ENCODE assay signal across 8 cellular contexts in the genomic region with DNA sequence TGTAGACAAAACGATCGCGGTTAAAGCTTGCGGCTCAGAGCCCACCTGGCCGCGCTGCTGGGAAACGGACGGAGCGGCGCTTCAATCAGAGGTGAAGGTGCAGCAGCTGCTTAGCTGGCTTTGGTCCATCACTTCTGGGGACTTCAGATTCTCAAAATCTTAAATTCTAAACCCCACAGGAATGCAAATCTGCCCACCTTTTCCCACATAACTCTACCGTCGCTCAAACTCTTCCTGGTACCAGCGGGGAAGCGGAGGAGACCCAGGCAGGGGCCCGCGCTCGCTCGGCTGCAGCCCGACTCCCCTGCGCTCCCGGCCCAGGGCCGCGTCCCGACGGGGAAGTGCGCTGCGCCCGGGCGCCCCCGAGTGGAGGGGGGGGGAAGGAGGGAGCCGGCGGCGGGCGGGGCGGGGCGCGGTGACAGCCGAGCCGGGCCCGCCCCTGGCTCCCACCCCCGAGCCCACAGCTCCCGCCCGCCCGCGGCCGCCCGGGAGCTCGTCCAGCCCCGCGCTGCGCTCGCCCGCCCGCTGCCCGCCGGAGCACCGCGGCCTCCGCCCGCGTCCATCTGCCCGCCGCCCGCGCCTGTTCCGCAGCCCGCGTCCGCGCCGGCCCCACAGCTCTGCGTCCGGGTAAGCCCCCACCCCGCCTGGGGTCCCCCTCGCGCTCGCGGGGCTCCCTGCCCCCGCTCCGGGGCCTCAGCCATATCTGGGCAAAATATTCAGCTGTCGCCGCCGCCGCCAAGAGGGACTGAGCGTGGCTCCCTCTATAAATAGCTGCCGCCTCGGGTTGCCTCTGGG. TPM values are rescaled to one million over a fixed set of nuclear protein-coding genes. Genes with fewer than 3 reads are reported as not detected.
DNase-seq lines count a peak whose midpoint lies in the region; ATAC-seq and TF ChIP-seq lines count a peak whose summit lies in the region.

Gene TMOD1 (plus strand): TSS at position 490 of the 795 bp plus-strand sequence. CDS start 22,523 bp downstream, outside the sequence.

- H3K27ac Mint-ChIP-seq in progenitor cell of endocrine pancreas, result no peak within 1 kb of the TSS

- H3K9me3 ChIP-seq in adipocyte (ENCODE audit: control insufficient read depth, low read length), result no peaks in the 10 kb centered on the region
- H3K9me3 ChIP-seq in right atrium auricular region, result no peaks in the 10 kb centered on the region

- peak within 1 kb of the TSS; percentile 82 for H3K4me3 Mint-ChIP-seq in progenitor cell of endocrine pancreas (ENCODE audit: low read depth)

- peak within 1 kb of the TSS; percentile 52 for H3K9ac ChIP-seq in adipocyte (ENCODE audit: low read length)

- H3K4me3 ChIP-seq in adipocyte (ENCODE audit: low read length), result peak within 1 kb of the TSS; percentile 78
- peak within 1 kb of the TSS; percentile 90 to 95 for H3K4me3 ChIP-seq in right atrium auricular region

- H3K27me3 Mint-ChIP-seq in progenitor cell of endocrine pancreas, result peaks cover 35% of the 10 kb centered on the region

- peaks cover 9% of the 10 kb centered on the region for H3K36me3 Mint-ChIP-seq in progenitor cell of endocrine pancreas (ENCODE audit: insufficient read depth)

- H3K4me1 ChIP-seq in adipocyte (ENCODE audit: control insufficient read depth, insufficient read depth, low read length), result peaks cover 16% of the 10 kb centered on the region
- peaks cover 0 to 49% of the 10 kb centered on the region in 2 donors for H3K4me1 ChIP-seq in right atrium auricular region

- H3K27me3 ChIP-seq in adipocyte (replicated peaks; ENCODE audit: control insufficient read depth, insufficient read depth, low read length) (peaks cover 36% of the 10 kb centered on the region), right atrium auricular region (no peaks in the 10 kb centered on the region)

- peaks cover 31% of the 10 kb centered on the region for H3K4me1 Mint-ChIP-seq in progenitor cell of endocrine pancreas (ENCODE audit: low read depth)

- peak; percentile 19 to 39 for TF ChIP-seq CTCF in right atrium auricular region (IDR thresholded peaks at IDR 0.05)
- TF ChIP-seq CTCF in progenitor cell of endocrine pancreas (IDR thresholded peaks at IDR 0.05; ENCODE audit: unreplicated experiment), result peak; percentile 15

- DNase-seq in D341Med (ENCODE audit: low spot score), result peak; percentile 88
- DNase-seq in HT1080 (ENCODE audit: low read depth), result peak; percentile 18
- peak; percentile 78 for DNase-seq in RPMI8226
- peak; percentile 76 for DNase-seq in adipocyte (ENCODE audit: low read depth)
- DNase-seq in right atrium auricular region (ENCODE audit: low spot score), result no peak
- DNase-seq in progenitor cell of endocrine pancreas (ENCODE audit: low spot score, unreplicated experiment), result peak; percentile 39
- DNase-seq in central memory CD4-positive, alpha-beta T cell, result no peak

- H3K27ac ChIP-seq in right atrium auricular region, result peak within 1 kb of the TSS; percentile 93 to 99

- ATAC-seq in GM19468 (IDR thresholded peaks at IDR 0.05; ENCODE audit: extremely low read depth, unreplicated experiment), result peak; percentile 23

- H3K9me3 Mint-ChIP-seq in progenitor cell of endocrine pancreas (ENCODE audit: low read depth), result no peaks in the 10 kb centered on the region

- H3K36me3 ChIP-seq in adipocyte (ENCODE audit: control insufficient read depth, insufficient read depth, low read length, severe bottlenecking) (no peaks in the 10 kb centered on the region), right atrium auricular region (no peaks in the 10 kb centered on the region)

RNA-seq across cellular contexts. Expression of gene TMOD1, which starts in this region (rescaled TPM):
- total RNA-seq in HT1080 (2014; rRNA removed; shearing (Covaris generic)), result 0.53 and 0.58 TPM in 2 replicates
- polyA plus RNA-seq in HT1080 (2015; cell fraction: cytosol; rRNA removed), result 1.2 and 1.4 TPM in 2 replicates
- 0.74 and 1.2 TPM in 2 replicates for polyA plus RNA-seq in HT1080 (2015; cell fraction: nucleus; rRNA removed)
- total RNA-seq in right atrium auricular region (100 to 1,000 TPM; 118 to 122 TPM), progenitor cell of endocrine pancreas (10.1 and 10.6 TPM in 2 replicates)

Comparison
In these comparisons a context has a peak if more than half of its experiments do, and no peak if none do; other contexts are left out.
1. RNA of gene TMOD1 (total RNA-seq): 118 to 122 TPM in right atrium auricular region; 10.1 to 10.6 TPM in progenitor cell of endocrine pancreas and 0.53 to 0.58 TPM in HT1080; every median in the first group is over 10 times any median in the second.
2. DNase-seq: peak in D341Med (single experiment), HT1080 (single experiment), RPMI8226 (single experiment), adipocyte (single experiment) and progenitor cell of endocrine pancreas (single experiment); none in right atrium auricular region (single experiment) and central memory CD4-positive, alpha-beta T cell (single experiment).